ENCODE assay signal across 10 cellular contexts in genomic region chr2:230715201-230715600, GRCh38. TPM values are rescaled to one million over a fixed set of nuclear protein-coding genes. Genes with fewer than 3 reads are reported as not detected.
A peak's percentile ranks its signal among the peaks of the same experiment; 100 is the strongest.
DNase-seq lines count a peak whose midpoint lies in the region; ATAC-seq and TF ChIP-seq lines count a peak whose summit lies in the region.
"Had no signal": no experiment of that assay in that cellular context is flagged by ENCODE, and none has a peak within 500 bp of the region (broad histone marks: within the 10 kb centered on the region; RNA-seq: fewer than 3 reads in every experiment).

No MANE protein-coding gene starts in this region.

- DNase-seq in cardiac muscle cell (ENCODE audit: low read depth in 1 of 2, low spot score in 1 of 2) (peak in 1 of 2 donors; percentile 47), heart left ventricle (no peak), immature natural killer cell (no peak), type B pancreatic cell (ENCODE audit: extremely low spot score, unreplicated experiment) (no peak), posterior cingulate gyrus (no peak)
- no peak for DNase-seq in activated T-helper 2 cell treated with anti-CD3 and anti-CD28 coated beads, Interferon-gamma antibody, Interleukin-2, Interleukin-4, amounts not matched to agents 10 μg/mL and 5 μg/mL and 100 μg/mL, durations not matched to agents 14 hours and 24 hours and 36 hours (ENCODE audit: low spot score)
- DNase-seq: retina, SJCRH30 had no signal

- H3K27me3 ChIP-seq in cardiac muscle cell: no peaks in the 10 kb centered on the region
- no peaks in the 10 kb centered on the region for H3K27me3 ChIP-seq in heart left ventricle
- H3K27me3 ChIP-seq: SJCRH30 had no signal

- no peak for TF ChIP-seq POLR2A in heart left ventricle (IDR thresholded peaks at IDR 0.05)

- H3K9me3 ChIP-seq in cardiac muscle cell (ENCODE audit: low read depth): no peaks in the 10 kb centered on the region
- no peaks in the 10 kb centered on the region for H3K9me3 ChIP-seq in heart left ventricle
- H3K9me3 ChIP-seq: SJCRH30 had no signal

- H3K4me3 ChIP-seq in cardiac muscle cell (no peak overlapping the region), heart left ventricle (peak overlapping the region in 5 of 12 donors; percentile 98 to 100 (median 98))

- peaks cover 52% of the 10 kb centered on the region for H3K36me3 Mint-ChIP-seq in activated T-helper 2 cell treated with anti-CD3 and anti-CD28 coated beads, Interferon-gamma antibody, Interleukin-2, Interleukin-4, amounts not matched to agents 10 μg/mL and 5 μg/mL and 100 μg/mL, durations not matched to agents 14 hours and 24 hours and 36 hours (ENCODE audit: low read depth)
- H3K36me3 Mint-ChIP-seq in immature natural killer cell: no peaks in the 10 kb centered on the region
- H3K36me3 Mint-ChIP-seq in type B pancreatic cell: peaks cover 5% of the 10 kb centered on the region

- H3K36me3 ChIP-seq in cardiac muscle cell (no peaks in the 10 kb centered on the region), heart left ventricle (peaks cover 0 to 3% (median 0%) of the 10 kb centered on the region in 9 donors)

- TF ChIP-seq CTCF in cardiac muscle cell (IDR thresholded peaks at IDR 0.05; ENCODE audit: low read depth, low read length) (no peak), heart left ventricle (IDR thresholded peaks at IDR 0.05) (no peak), type B pancreatic cell (conservative IDR thresholded peaks at IDR 0.05) (no peak)

- H3K27ac ChIP-seq in cardiac muscle cell: peak overlapping the region; percentile 94
- H3K27ac ChIP-seq in heart left ventricle: peak overlapping the region in 4 of 12 donors; percentile 3 to 97 (median 94)
- H3K27ac ChIP-seq: SJCRH30 had no signal

- peaks cover 53% of the 10 kb centered on the region for H3K4me1 Mint-ChIP-seq in activated T-helper 2 cell treated with anti-CD3 and anti-CD28 coated beads, Interferon-gamma antibody, Interleukin-2, Interleukin-4, amounts not matched to agents 10 μg/mL and 5 μg/mL and 100 μg/mL, durations not matched to agents 14 hours and 24 hours and 36 hours (ENCODE audit: low read depth)
- peaks cover 61 to 75% of the 10 kb centered on the region in 2 donors for H3K4me1 Mint-ChIP-seq in immature natural killer cell
- peaks cover 48% of the 10 kb centered on the region for H3K4me1 Mint-ChIP-seq in type B pancreatic cell (ENCODE audit: unreplicated experiment)

- H3K4me3 Mint-ChIP-seq in activated T-helper 2 cell treated with anti-CD3 and anti-CD28 coated beads, Interferon-gamma antibody, Interleukin-2, Interleukin-4, amounts not matched to agents 10 μg/mL and 5 μg/mL and 100 μg/mL, durations not matched to agents 14 hours and 24 hours and 36 hours (ENCODE audit: low read depth): peak overlapping the region; percentile 99
- H3K4me3 Mint-ChIP-seq in immature natural killer cell: peak overlapping the region; percentile 32 to 75 (median 66)
- peak overlapping the region; percentile 56 for H3K4me3 Mint-ChIP-seq in type B pancreatic cell

- H3K27me3 Mint-ChIP-seq in activated T-helper 2 cell treated with anti-CD3 and anti-CD28 coated beads, Interferon-gamma antibody, Interleukin-2, Interleukin-4, amounts not matched to agents 10 μg/mL and 5 μg/mL and 100 μg/mL, durations not matched to agents 14 hours and 24 hours and 36 hours (ENCODE audit: low read depth): no peaks in the 10 kb centered on the region
- H3K27me3 Mint-ChIP-seq in immature natural killer cell (ENCODE audit: low read depth in 3 of 3) (peaks cover 0 to 6% (median 2%) of the 10 kb centered on the region in 3 donors), type B pancreatic cell (no peaks in the 10 kb centered on the region)

- 58 to 64% (median 62%) methylated on average over 3 of the region's 3 CpGs for WGBS in heart left ventricle, 4 donors

- no peak for ATAC-seq in heart left ventricle
- ATAC-seq in GM21723 (IDR thresholded peaks at IDR 0.05; ENCODE audit: unreplicated experiment): no peak
- ATAC-seq in HG02678 (IDR thresholded peaks at IDR 0.05; ENCODE audit: unreplicated experiment): no peak

- H3K9me3 Mint-ChIP-seq in activated T-helper 2 cell treated with anti-CD3 and anti-CD28 coated beads, Interferon-gamma antibody, Interleukin-2, Interleukin-4, amounts not matched to agents 10 μg/mL and 5 μg/mL and 100 μg/mL, durations not matched to agents 14 hours and 24 hours and 36 hours: no peaks in the 10 kb centered on the region
- H3K9me3 Mint-ChIP-seq in immature natural killer cell (no peaks in the 10 kb centered on the region), type B pancreatic cell (no peaks in the 10 kb centered on the region)

- H3K4me1 ChIP-seq in cardiac muscle cell (ENCODE audit: low read depth) (peaks cover 22% of the 10 kb centered on the region), heart left ventricle (peaks cover 0 to 72% (median 48%) of the 10 kb centered on the region in 12 donors)

- intact Hi-C loops in heart left ventricle (cut with DNase I) (loop anchor here in 3 of 10 donors (5.0 kb wide), 2 partner anchors 67 to 82 kb away; no protein-coding TSS in a partner anchor), posterior cingulate gyrus (cut with DNase I) (no loop called here)
- intact Hi-C loops in activated T-helper 2 cell treated with anti-CD3 and anti-CD28 coated beads, Interferon-gamma antibody, Interleukin-2, Interleukin-4, amounts not matched to agents 10 μg/mL and 5 μg/mL and 100 μg/mL, durations not matched to agents 14 hours and 24 hours and 36 hours (cut with micrococcal nuclease): loop anchor here (2.0 kb wide), 1 partner anchor 36 kb away; no protein-coding TSS in a partner anchor

- H3K27ac Mint-ChIP-seq in activated T-helper 2 cell treated with anti-CD3 and anti-CD28 coated beads, Interferon-gamma antibody, Interleukin-2, Interleukin-4, amounts not matched to agents 10 μg/mL and 5 μg/mL and 100 μg/mL, durations not matched to agents 14 hours and 24 hours and 36 hours: peak overlapping the region; percentile 60
- H3K27ac Mint-ChIP-seq in immature natural killer cell (peak overlapping the region; percentile 36 to 97 (median 76)), type B pancreatic cell (peak overlapping the region; percentile 52)

RNA-seq across cellular contexts. Expression of gene CAB39, which starts 2.6 kb away (rescaled TPM):
- total RNA-seq in cardiac muscle cell: 31.9 and 32.3 TPM in 2 replicates
- polyA plus RNA-seq in cardiac muscle cell: 36.2 and 36.7 TPM in 2 replicates
- total RNA-seq in heart left ventricle: 10 to 100 TPM; 64.3 to 99.2 (median 84.8) TPM
- 10 to 100 TPM; 28.6 to 48.7 TPM for polyA plus RNA-seq in heart left ventricle
- total RNA-seq in activated T-helper 2 cell treated with anti-CD3 and anti-CD28 coated beads, Interferon-gamma antibody, Interleukin-2, Interleukin-4, amounts not matched to agents 10 μg/mL and 5 μg/mL and 100 μg/mL, durations not matched to agents 14 hours and 24 hours and 36 hours: 173 and 176 TPM in 2 replicates
- 10 to 100 TPM; 39.2 to 57.9 (median 39.3) TPM for polyA plus RNA-seq in immature natural killer cell
- 49.2 and 66.9 TPM in 2 replicates for total RNA-seq in type B pancreatic cell (ENCODE audit: low replicate concordance)
